13 cellular contexts compared by ENCODE assay signal in genomic region chr6:83897094-83897493, GRCh38. TPM values are rescaled to one million over a fixed set of nuclear protein-coding genes. Genes with fewer than 3 reads are reported as not detected.
"Had no signal": no experiment of that assay in that cellular context is flagged by ENCODE, and none has a peak within 500 bp of the region (broad histone marks: within the 10 kb centered on the region; RNA-seq: fewer than 3 reads in every experiment).

No MANE protein-coding gene starts in this region.

RNA-seq across cellular contexts. Expression of gene RIPPLY2, which starts 43.9 kb away (rescaled TPM):
- total RNA-seq: activated B cell treated with CpG ODN at 0.5 μM for 24 hours; activated CD4-positive, alpha-beta memory T cell treated with anti-CD3 and anti-CD28 coated beads for 36 hours; activated CD4-positive, alpha-beta memory T cell treated with anti-CD3 and anti-CD28 coated beads, Interleukin-2, amount 10 ng/mL, durations not matched to agents 7 days and 5 days; activated CD4-positive, alpha-beta T cell treated with anti-CD3 and anti-CD28 coated beads for 36 hours; activated CD4-positive, alpha-beta T cell treated with anti-CD3 and anti-CD28 coated beads, Interleukin-2, amount 10 ng/mL, durations not matched to agents 24 days and 14 days; activated CD4-positive, alpha-beta T cell treated with anti-CD3 and anti-CD28 coated beads, Interleukin-2, amount 10 ng/mL, durations not matched to agents 7 days and 5 days; activated CD8-positive, alpha-beta memory T cell treated with anti-CD3 and anti-CD28 coated beads for 36 hours; activated CD8-positive, alpha-beta memory T cell treated with anti-CD3 and anti-CD28 coated beads, Interleukin-2, amount 10 ng/mL, durations not matched to agents 7 days and 5 days; activated CD8-positive, alpha-beta T cell treated with anti-CD3 and anti-CD28 coated beads for 36 hours; activated CD8-positive, alpha-beta T cell treated with anti-CD3 and anti-CD28 coated beads, Interleukin-2, amount 10 ng/mL, durations not matched to agents 7 days and 5 days; T-helper 1 cell treated with Interleukin-12 subunit alpha and Interleukin-12 subunit beta and Interleukin-4 antibody, amounts not matched to agents 30 ng/mL and 1 ng/mL, for 36 hours; T-helper 17 cell; T-helper 2 cell treated with Interferon-gamma antibody and Interleukin-4, amounts not matched to agents 100 ng/mL and 5 ng/mL, for 36 hours had no signal
